In the genomic region with DNA sequence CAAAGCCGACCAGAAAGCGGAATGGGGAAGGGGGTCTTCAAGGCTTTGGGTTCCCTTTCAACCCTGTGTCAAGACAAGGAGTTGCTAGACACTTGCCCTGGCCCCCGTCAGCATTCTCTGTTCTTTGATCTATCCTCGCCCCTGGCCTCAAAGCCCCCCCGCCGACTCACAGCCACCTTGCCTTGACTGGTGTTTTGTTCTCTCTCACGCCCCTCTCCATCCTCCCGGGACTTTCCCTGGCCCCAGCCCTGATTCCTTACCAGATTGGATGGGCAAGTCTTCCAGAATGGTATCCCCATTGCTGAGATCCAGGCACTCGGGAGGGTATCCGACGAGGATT, we compare ENCODE assay signal across 8 cellular contexts. TPM values are rescaled to one million over a fixed set of nuclear protein-coding genes. Genes with fewer than 3 reads are reported as not detected.
DNase-seq lines count a peak whose midpoint lies in the region; ATAC-seq and TF ChIP-seq lines count a peak whose summit lies in the region.

No MANE protein-coding gene starts in this region.

- no peaks in the 10 kb centered on the region for H3K9me3 ChIP-seq in left ventricle myocardium inferior (replicated peaks)

- no peak for ATAC-seq in GM18517 (IDR thresholded peaks at IDR 0.05; ENCODE audit: unreplicated experiment)

- TF ChIP-seq CTCF in left ventricle myocardium inferior (IDR thresholded peaks at IDR 0.05; ENCODE audit: borderline replicate concordance): no peak

- DNase-seq in activated T-cell treated with anti-CD3 and anti-CD28 coated beads for 4 hours (peak; percentile 11), activated T-helper 1 cell treated with Interleukin-2 at 50 U/mL for 16 hours (ENCODE audit: low read depth) (peak; percentile 17), left ventricle myocardium inferior (no peak), NCI-H748 treated with DMSO at 0.1 percent for 48 hours (lab: John Stamatoyannopoulos, UW) (no peak), CD1c-positive myeloid dendritic cell (ENCODE audit: extremely low spot score) (no peak)
- no peak for DNase-seq in activated T-cell treated with anti-CD3 and anti-CD28 coated beads, Interleukin-2, amount 50 U/mL, for 48 hours

- no peaks in the 10 kb centered on the region for H3K27me3 ChIP-seq in left ventricle myocardium inferior (ENCODE audit: low read depth)

- H3K4me3 ChIP-seq in left ventricle myocardium inferior (peak overlapping the region; percentile 95), skin epidermis (peak overlapping the region; percentile 73 to 91 (median 86))

- peak overlapping the region; percentile 97 for H3K27ac ChIP-seq in left ventricle myocardium inferior (replicated peaks)
- peak overlapping the region; percentile 68 to 94 (median 89) for H3K27ac ChIP-seq in skin epidermis

- intact Hi-C loops in left ventricle myocardium inferior (cut with micrococcal nuclease): no loop called here

- H3K36me3 ChIP-seq in left ventricle myocardium inferior: peaks cover 19% of the 10 kb centered on the region

- peaks cover 80% of the 10 kb centered on the region for H3K4me1 ChIP-seq in left ventricle myocardium inferior

RNA-seq across cellular contexts. Expression of gene YOD1, which starts 0.6 kb away (rescaled TPM):
- 4.2 TPM for total RNA-seq in left ventricle myocardium inferior

RNA-seq across cellular contexts. Expression of gene PFKFB2, which starts 2.7 kb away (rescaled TPM):
- 107 TPM for total RNA-seq in left ventricle myocardium inferior

RNA-seq across cellular contexts. Expression of gene C1orf116, which starts 17.8 kb away (rescaled TPM):
- total RNA-seq in left ventricle myocardium inferior: 0.74 TPM

RNA-seq across cellular contexts. Expression of gene C4BPB, which starts 38.3 kb away (rescaled TPM):
- total RNA-seq in left ventricle myocardium inferior: 0.30 TPM

RNA-seq across cellular contexts. Expression of gene C4BPA, which starts 53.6 kb away (rescaled TPM):
- not detected for total RNA-seq in left ventricle myocardium inferior

Comparison
In these comparisons a context has a peak if more than half of its experiments do, and no peak if none do; other contexts are left out.
1. DNase-seq: peak in activated T-cell treated with anti-CD3 and anti-CD28 coated beads for 4 hours (single experiment) and activated T-helper 1 cell treated with Interleukin-2 at 50 U/mL for 16 hours (single experiment); none in activated T-cell treated with anti-CD3 and anti-CD28 coated beads, Interleukin-2, amount 50 U/mL, for 48 hours (0 of 2), left ventricle myocardium inferior (single experiment), NCI-H748 treated with DMSO at 0.1 percent for 48 hours (single experiment) and CD1c-positive myeloid dendritic cell (single experiment).